ENCODE assay signal across 27 cellular contexts in the genomic region with DNA sequence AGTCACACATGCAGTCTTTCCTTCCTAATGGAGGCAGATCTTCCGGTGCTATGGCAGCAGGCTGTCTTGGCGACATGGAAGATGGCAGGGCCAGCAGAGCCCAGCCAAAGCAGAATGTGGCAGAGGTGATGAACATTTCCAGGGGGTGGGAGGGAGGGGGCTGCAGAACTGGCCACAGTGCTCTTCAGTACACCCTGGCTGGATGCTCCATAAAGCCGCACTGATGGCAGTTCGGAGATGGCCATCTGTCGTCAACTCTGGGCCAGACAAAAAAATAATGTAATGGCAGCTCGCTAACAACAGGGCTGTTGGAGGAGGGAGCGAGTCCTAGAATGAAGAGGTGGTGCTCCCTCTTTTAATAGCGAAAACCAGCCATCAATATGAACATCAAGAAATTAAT.
"Had no signal": no experiment of that assay in that cellular context is flagged by ENCODE, and none has a peak within 500 bp of the region (broad histone marks: within the 10 kb centered on the region; RNA-seq: fewer than 3 reads in every experiment).

No MANE protein-coding gene starts in this region.

- H3K27me3 ChIP-seq: brain microvascular endothelial cell, colonic mucosa, heart left ventricle had no signal

- H3K9me3 Mint-ChIP-seq: activated CD4-positive, alpha-beta memory T cell treated with anti-CD3 and anti-CD28 coated beads for 36 hours; activated CD4-positive, alpha-beta T cell treated with anti-CD3 and anti-CD28 coated beads, Interleukin-2, amount 10 ng/mL, durations not matched to agents 24 days and 14 days; activated naive CD4-positive, alpha-beta T cell treated with anti-CD3 and anti-CD28 coated beads, Interleukin-2, amount 10 ng/mL, durations not matched to agents 7 days and 5 days; activated naive CD8-positive, alpha-beta T cell treated with anti-CD3 and anti-CD28 coated beads, Interleukin-2, amount 10 ng/mL, durations not matched to agents 7 days and 5 days; activated T-helper 1 cell treated with anti-CD3 and anti-CD28 coated beads, Interleukin-12 subunit alpha, Interleukin-12 subunit beta, Interleukin-2, Interleukin-4 antibody, amounts not matched to agents 30 ng/mL and 10 ng/mL and 1 ng/mL, durations not matched to agents 14 hours and 24 hours and 36 hours; activated T-helper 2 cell treated with anti-CD3 and anti-CD28 coated beads, Interferon-gamma antibody, Interleukin-2, Interleukin-4, amounts not matched to agents 10 μg/mL and 5 μg/mL and 100 μg/mL, durations not matched to agents 14 hours and 24 hours and 36 hours; T-helper 2 cell treated with Interferon-gamma antibody and Interleukin-4, amounts not matched to agents 5 μg/mL and 100 μg/mL, for 36 hours had no signal

- H3K27ac ChIP-seq: brain microvascular endothelial cell, colonic mucosa, heart left ventricle had no signal

- H3K27ac Mint-ChIP-seq: activated CD4-positive, alpha-beta memory T cell treated with anti-CD3 and anti-CD28 coated beads for 36 hours; activated CD4-positive, alpha-beta T cell treated with anti-CD3 and anti-CD28 coated beads for 36 hours; activated CD4-positive, alpha-beta T cell treated with anti-CD3 and anti-CD28 coated beads, Interleukin-2, amount 10 ng/mL, durations not matched to agents 24 days and 14 days; activated CD8-positive, alpha-beta memory T cell treated with anti-CD3 and anti-CD28 coated beads, Interleukin-2, amount 10 ng/mL, durations not matched to agents 7 days and 5 days; activated CD8-positive, alpha-beta T cell treated with anti-CD3 and anti-CD28 coated beads, Interleukin-2, amount 10 ng/mL, durations not matched to agents 7 days and 5 days; activated naive CD4-positive, alpha-beta T cell treated with anti-CD3 and anti-CD28 coated beads, Interleukin-2, amount 10 ng/mL, durations not matched to agents 7 days and 5 days; activated naive CD4-positive, alpha-beta T cell treated with anti-CD3 and anti-CD28 coated beads, Interleukin-2, amount 50 U/mL, for 72 hours; activated naive CD8-positive, alpha-beta T cell treated with anti-CD3 and anti-CD28 coated beads, Interleukin-2, amount 10 ng/mL, durations not matched to agents 7 days and 5 days; activated T-helper 1 cell treated with anti-CD3 and anti-CD28 coated beads, Interleukin-12 subunit alpha, Interleukin-12 subunit beta, Interleukin-2, Interleukin-4 antibody, amounts not matched to agents 30 ng/mL and 10 ng/mL and 1 ng/mL, durations not matched to agents 14 hours and 24 hours and 36 hours; activated T-helper 2 cell treated with anti-CD3 and anti-CD28 coated beads, Interferon-gamma antibody, Interleukin-2, Interleukin-4, amounts not matched to agents 10 μg/mL and 5 μg/mL and 100 μg/mL, durations not matched to agents 14 hours and 24 hours and 36 hours; T-helper 17 cell; T-helper 2 cell treated with Interferon-gamma antibody and Interleukin-4, amounts not matched to agents 5 μg/mL and 100 μg/mL, for 36 hours had no signal

- H3K4me1 Mint-ChIP-seq: activated CD4-positive, alpha-beta T cell treated with anti-CD3 and anti-CD28 coated beads for 36 hours; activated CD4-positive, alpha-beta T cell treated with anti-CD3 and anti-CD28 coated beads, Interleukin-2, amount 10 ng/mL, durations not matched to agents 24 days and 14 days; activated CD8-positive, alpha-beta memory T cell treated with anti-CD3 and anti-CD28 coated beads, Interleukin-2, amount 10 ng/mL, durations not matched to agents 7 days and 5 days; activated naive CD4-positive, alpha-beta T cell treated with anti-CD3 and anti-CD28 coated beads, Interleukin-2, amount 10 ng/mL, durations not matched to agents 7 days and 5 days; activated naive CD8-positive, alpha-beta T cell treated with anti-CD3 and anti-CD28 coated beads, Interleukin-2, amount 10 ng/mL, durations not matched to agents 7 days and 5 days; central memory CD8-positive, alpha-beta T cell; T-helper 17 cell had no signal

- H3K4me3 Mint-ChIP-seq: activated CD4-positive, alpha-beta memory T cell treated with anti-CD3 and anti-CD28 coated beads for 36 hours; activated CD4-positive, alpha-beta T cell treated with anti-CD3 and anti-CD28 coated beads for 36 hours; activated CD4-positive, alpha-beta T cell treated with anti-CD3 and anti-CD28 coated beads, Interleukin-2, amount 10 ng/mL, durations not matched to agents 24 days and 14 days; activated CD8-positive, alpha-beta memory T cell treated with anti-CD3 and anti-CD28 coated beads, Interleukin-2, amount 10 ng/mL, durations not matched to agents 7 days and 5 days; activated CD8-positive, alpha-beta T cell treated with anti-CD3 and anti-CD28 coated beads, Interleukin-2, amount 10 ng/mL, durations not matched to agents 7 days and 5 days; activated naive CD4-positive, alpha-beta T cell treated with anti-CD3 and anti-CD28 coated beads, Interleukin-2, amount 10 ng/mL, durations not matched to agents 7 days and 5 days; activated naive CD8-positive, alpha-beta T cell treated with anti-CD3 and anti-CD28 coated beads, Interleukin-2, amount 10 ng/mL, durations not matched to agents 7 days and 5 days; activated T-helper 1 cell treated with anti-CD3 and anti-CD28 coated beads, Interleukin-12 subunit alpha, Interleukin-12 subunit beta, Interleukin-2, Interleukin-4 antibody, amounts not matched to agents 30 ng/mL and 10 ng/mL and 1 ng/mL, durations not matched to agents 14 hours and 24 hours and 36 hours; central memory CD8-positive, alpha-beta T cell; T-helper 17 cell; T-helper 2 cell treated with Interferon-gamma antibody and Interleukin-4, amounts not matched to agents 5 μg/mL and 100 μg/mL, for 36 hours had no signal

- H3K27me3 Mint-ChIP-seq: activated CD4-positive, alpha-beta memory T cell treated with anti-CD3 and anti-CD28 coated beads for 36 hours; activated CD4-positive, alpha-beta T cell treated with anti-CD3 and anti-CD28 coated beads for 36 hours; activated CD4-positive, alpha-beta T cell treated with anti-CD3 and anti-CD28 coated beads, Interleukin-2, amount 10 ng/mL, durations not matched to agents 24 days and 14 days; activated CD8-positive, alpha-beta memory T cell treated with anti-CD3 and anti-CD28 coated beads, Interleukin-2, amount 10 ng/mL, durations not matched to agents 7 days and 5 days; activated naive CD4-positive, alpha-beta T cell treated with anti-CD3 and anti-CD28 coated beads, Interleukin-2, amount 10 ng/mL, durations not matched to agents 7 days and 5 days; activated naive CD8-positive, alpha-beta T cell treated with anti-CD3 and anti-CD28 coated beads, Interleukin-2, amount 10 ng/mL, durations not matched to agents 7 days and 5 days; central memory CD8-positive, alpha-beta T cell; T-helper 17 cell had no signal

- DNase-seq: activated CD4-positive, alpha-beta memory T cell treated with anti-CD3 and anti-CD28 coated beads for 36 hours; activated CD4-positive, alpha-beta T cell treated with anti-CD3 and anti-CD28 coated beads for 36 hours; activated CD4-positive, alpha-beta T cell treated with anti-CD3 and anti-CD28 coated beads, Interleukin-2, amount 10 ng/mL, durations not matched to agents 24 days and 14 days; activated CD4-positive, CD25-positive, alpha-beta regulatory T cell; activated CD4-positive, CD25-positive, alpha-beta regulatory T cell treated with anti-CD3 and anti-CD28 coated beads, Interleukin-2, amount 50 U/mL, for 72 hours; activated CD8-positive, alpha-beta memory T cell treated with anti-CD3 and anti-CD28 coated beads, Interleukin-2, amount 10 ng/mL, durations not matched to agents 7 days and 5 days; activated CD8-positive, alpha-beta memory T cell treated with anti-CD3 and anti-CD28 coated beads, Interleukin-2, amount 50 U/mL, for 4 hours; activated CD8-positive, alpha-beta T cell treated with anti-CD3 and anti-CD28 coated beads, Interleukin-2, amount 10 ng/mL, durations not matched to agents 7 days and 5 days; activated gamma-delta T cell; activated naive CD4-positive, alpha-beta T cell; activated naive CD4-positive, alpha-beta T cell treated with anti-CD3 and anti-CD28 coated beads, Interleukin-2, amount 10 ng/mL, durations not matched to agents 7 days and 5 days; activated naive CD8-positive, alpha-beta T cell treated with anti-CD3 and anti-CD28 coated beads, Interleukin-2, amount 10 ng/mL, durations not matched to agents 7 days and 5 days; activated T-cell treated with anti-CD3 and anti-CD28 coated beads, Interleukin-2, amount 50 U/mL, for 1 hour; activated T-cell treated with anti-CD3 and anti-CD28 coated beads, Interleukin-2, amount 50 U/mL, for 48 hours; brain microvascular endothelial cell; colonic mucosa; effector CD8-positive, alpha-beta T cell; foreskin fibroblast; heart left ventricle; T-helper 1 cell; T-helper 17 cell; T1000 had no signal

- H3K9me3 ChIP-seq: colonic mucosa, heart left ventricle had no signal

- H3K4me3 ChIP-seq: colonic mucosa, heart left ventricle had no signal

- H3K36me3 Mint-ChIP-seq: activated CD4-positive, alpha-beta memory T cell treated with anti-CD3 and anti-CD28 coated beads for 36 hours; activated CD8-positive, alpha-beta memory T cell treated with anti-CD3 and anti-CD28 coated beads, Interleukin-2, amount 10 ng/mL, durations not matched to agents 7 days and 5 days; activated naive CD4-positive, alpha-beta T cell treated with anti-CD3 and anti-CD28 coated beads, Interleukin-2, amount 10 ng/mL, durations not matched to agents 7 days and 5 days; activated naive CD4-positive, alpha-beta T cell treated with anti-CD3 and anti-CD28 coated beads, Interleukin-2, amount 50 U/mL, for 72 hours; activated naive CD8-positive, alpha-beta T cell treated with anti-CD3 and anti-CD28 coated beads, Interleukin-2, amount 10 ng/mL, durations not matched to agents 7 days and 5 days had no signal

- H3K4me1 ChIP-seq: colonic mucosa, heart left ventricle had no signal

- H3K36me3 ChIP-seq: brain microvascular endothelial cell, colonic mucosa had no signal
